Comparison of ENCODE assay signal across 11 cellular contexts in the genomic region with DNA sequence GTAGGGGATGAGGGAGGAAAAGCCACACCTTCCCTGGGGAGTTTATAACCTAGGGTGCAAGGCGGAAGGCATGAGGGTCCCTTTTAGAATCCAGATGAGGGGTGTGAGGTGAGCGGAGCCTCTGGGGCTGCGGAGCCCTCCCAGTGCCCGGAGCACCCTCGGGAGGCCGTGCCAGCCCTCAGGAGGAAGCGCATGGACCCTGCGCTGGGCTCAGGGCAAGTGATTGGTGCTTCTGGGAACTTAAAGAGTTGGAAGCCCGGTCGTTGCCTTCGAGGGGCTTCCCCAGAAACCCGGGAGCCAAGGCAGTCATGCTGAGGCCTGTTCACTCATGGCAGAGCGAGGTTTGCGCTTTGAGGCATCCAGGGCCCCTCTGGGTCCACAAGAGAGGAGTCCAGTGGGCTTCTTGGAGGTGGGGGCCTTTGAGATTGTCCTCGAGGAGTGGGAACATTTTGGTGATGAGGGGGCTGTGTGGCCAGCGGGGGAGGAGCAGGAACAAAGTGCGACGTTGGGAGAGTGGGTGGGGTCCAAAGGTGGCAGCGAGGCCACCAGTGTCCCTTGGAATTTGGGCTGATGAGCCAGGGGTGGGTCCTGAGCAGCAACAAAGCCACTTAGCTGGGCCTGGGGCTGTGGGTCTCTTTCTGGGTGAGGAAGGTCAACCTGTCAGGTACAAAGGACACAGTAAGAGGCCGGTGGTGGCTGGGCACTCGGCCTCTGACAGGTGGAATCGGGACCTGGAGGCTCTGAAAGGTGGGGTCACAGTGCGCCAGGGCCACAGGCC.
DNase-seq lines count a peak whose midpoint lies in the region; ATAC-seq lines count a peak whose summit lies in the region.
"Had no signal": no experiment of that assay in that cellular context is flagged by ENCODE, and none has a peak within 500 bp of the region (broad histone marks: within the 10 kb centered on the region; RNA-seq: fewer than 3 reads in every experiment).

No MANE protein-coding gene starts in this region.

- H3K27me3 Mint-ChIP-seq in activated CD8-positive, alpha-beta T cell treated with anti-CD3 and anti-CD28 coated beads, Interleukin-2, amount 10 ng/mL, durations not matched to agents 7 days and 5 days (ENCODE audit: low read depth), result no peaks in the 10 kb centered on the region
- H3K27me3 Mint-ChIP-seq in naive B cell, result no peaks in the 10 kb centered on the region

- no peaks in the 10 kb centered on the region for H3K9me3 Mint-ChIP-seq in activated CD8-positive, alpha-beta T cell treated with anti-CD3 and anti-CD28 coated beads, Interleukin-2, amount 10 ng/mL, durations not matched to agents 7 days and 5 days (ENCODE audit: insufficient read depth)
- no peaks in the 10 kb centered on the region for H3K9me3 Mint-ChIP-seq in naive B cell
- H3K9me3 Mint-ChIP-seq: WTC11 had no signal

- no peak for ATAC-seq in Right ventricle myocardium inferior
- no peak for ATAC-seq in activated CD8-positive, alpha-beta T cell treated with anti-CD3 and anti-CD28 coated beads, Interleukin-2, amount 10 ng/mL, durations not matched to agents 7 days and 5 days
- no peak for ATAC-seq in naive B cell (ENCODE audit: low read depth in 2 of 2)

- H3K4me1 Mint-ChIP-seq in activated CD8-positive, alpha-beta T cell treated with anti-CD3 and anti-CD28 coated beads, Interleukin-2, amount 10 ng/mL, durations not matched to agents 7 days and 5 days (ENCODE audit: low read depth), result peaks cover 51% of the 10 kb centered on the region
- H3K4me1 Mint-ChIP-seq in naive B cell, result peaks cover 44 to 60% (median 59%) of the 10 kb centered on the region in 3 donors

- DNase-seq in Right ventricle myocardium inferior (ENCODE audit: missing footprints) (peak; percentile 37), cardiac septum (ENCODE audit: low spot score) (no peak), naive B cell (no peak), SW480 (ENCODE audit: low spot score) (no peak), kidney glomerular epithelial cell (lab: John Stamatoyannopoulos, UW) (no peak), iPS-NIHi7 (ENCODE audit: extremely low spot score) (no peak)
- no peak for DNase-seq in activated CD8-positive, alpha-beta T cell treated with anti-CD3 and anti-CD28 coated beads, Interleukin-2, amount 10 ng/mL, durations not matched to agents 7 days and 5 days
- DNase-seq in stimulated activated CD4-positive, alpha-beta T cell treated with anti-CD3 and anti-CD28 coated beads, Interleukin-2, amount 100 ng/mL, for 48 hours, result no peak
- DNase-seq: NCI-H524, SHP77 had no signal

- H3K36me3 Mint-ChIP-seq in activated CD8-positive, alpha-beta T cell treated with anti-CD3 and anti-CD28 coated beads, Interleukin-2, amount 10 ng/mL, durations not matched to agents 7 days and 5 days (ENCODE audit: low read depth), result peaks cover 29% of the 10 kb centered on the region
- H3K36me3 Mint-ChIP-seq in naive B cell, result peaks cover 0 to 7% of the 10 kb centered on the region in 2 donors
- H3K36me3 Mint-ChIP-seq: WTC11 had no signal

- intact Hi-C loops in Right ventricle myocardium inferior (cut with DNase I), result no loop called here
- intact Hi-C loops in cardiac septum (cut with DNase I), result loop anchor here (5.0 kb wide), 1 partner anchor 124 kb away; no protein-coding TSS in a partner anchor

- CTCF ChIA-PET in activated CD8-positive, alpha-beta T cell treated with anti-CD3 and anti-CD28 coated beads, Interleukin-2, amount 10 ng/mL, durations not matched to agents 7 days and 5 days (lab: Charles Lee), result interaction anchor here (1.1 to 6.2 kb wide), 5 partner anchors 10 to 50 kb away, joined by 3 to 87 read pairs (median 52); no protein-coding TSS in a partner anchor

- peak overlapping the region; percentile 43 for H3K4me3 Mint-ChIP-seq in activated CD8-positive, alpha-beta T cell treated with anti-CD3 and anti-CD28 coated beads, Interleukin-2, amount 10 ng/mL, durations not matched to agents 7 days and 5 days
- peak overlapping the region in 5 of 8 donors; percentile 3 to 79 (median 56) for H3K4me3 Mint-ChIP-seq in naive B cell
- H3K4me3 Mint-ChIP-seq: WTC11 had no signal

- peak overlapping the region; percentile 85 for H3K27ac Mint-ChIP-seq in activated CD8-positive, alpha-beta T cell treated with anti-CD3 and anti-CD28 coated beads, Interleukin-2, amount 10 ng/mL, durations not matched to agents 7 days and 5 days
- peak overlapping the region in 4 of 6 donors; percentile 84 to 97 (median 94) for H3K27ac Mint-ChIP-seq in naive B cell
- H3K27ac Mint-ChIP-seq: WTC11 had no signal

- POLR2A ChIA-PET in activated CD8-positive, alpha-beta T cell treated with anti-CD3 and anti-CD28 coated beads, Interleukin-2, amount 10 ng/mL, durations not matched to agents 7 days and 5 days (lab: Charles Lee), result interaction anchor here (1.4 to 4.3 kb wide), 4 partner anchors 11 to 80 kb away, joined by 4 to 145 read pairs (median 10); a partner anchor contains a TSS
